In the genomic region with DNA sequence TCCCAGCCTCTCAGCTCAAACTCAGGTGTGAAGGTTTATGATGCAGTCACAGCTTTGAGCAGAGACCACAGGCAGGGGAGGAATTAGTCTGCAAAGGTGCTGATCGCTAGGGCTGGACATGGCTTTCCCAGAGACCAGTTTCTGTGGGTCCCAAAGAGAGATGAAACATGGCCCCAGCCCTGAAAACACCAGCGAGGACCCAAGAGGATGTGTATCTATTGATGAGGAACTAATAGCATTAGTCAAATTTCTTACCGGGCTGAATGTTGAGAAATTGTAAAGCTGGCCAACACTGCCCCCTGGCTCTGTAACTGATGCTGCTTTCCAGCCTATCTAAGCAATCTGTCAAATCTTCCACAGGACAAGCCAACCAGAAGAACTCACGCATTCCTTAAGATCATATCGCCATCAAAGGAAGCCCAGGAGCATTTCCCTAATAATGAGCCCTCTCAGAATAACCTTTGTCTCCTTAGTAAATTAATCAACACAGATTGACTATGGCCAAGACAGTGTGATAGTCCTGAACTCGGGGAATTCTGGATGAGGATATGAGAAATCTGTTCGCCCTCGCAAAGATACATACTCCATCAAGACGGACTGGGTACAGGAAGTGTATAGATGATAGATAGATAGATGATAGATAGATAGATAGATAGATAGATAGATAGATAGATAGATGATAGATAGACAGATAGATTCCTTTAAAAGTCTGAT, we compare ENCODE assay signal across 8 cellular contexts. TPM values are rescaled to one million over a fixed set of nuclear protein-coding genes. Genes with fewer than 3 reads are reported as not detected.
DNase-seq lines count a peak whose midpoint lies in the region.

No MANE protein-coding gene starts in this region.

- H2AFZ ChIP-seq in GM23248, result no peak overlapping the region

- no peak overlapping the region for H3K9ac ChIP-seq in GM23248

- no peaks in the 10 kb centered on the region for H4K20me1 ChIP-seq in GM23248 (ENCODE audit: insufficient read depth)

- no peak overlapping the region for H3K27ac ChIP-seq in GM23248

- peaks cover 51% of the 10 kb centered on the region for H3K27me3 ChIP-seq in GM23248 (replicated peaks; ENCODE audit: insufficient read depth)

- no peaks in the 10 kb centered on the region for H3F3A ChIP-seq in GM23248 (ENCODE audit: insufficient read depth)

- peak; percentile 54 for DNase-seq in EL
- peak; percentile 77 for DNase-seq in GM23248
- peak; percentile 19 for DNase-seq in NCI-H1417 treated with DMSO at 0.1 percent for 48 hours (lab: John Stamatoyannopoulos, UW)
- peak; percentile 55 to 71 for DNase-seq in activated CD4-positive, alpha-beta T cell treated with anti-CD3 and anti-CD28 coated beads for 4 hours
- DNase-seq in ecto neural progenitor cell (ENCODE audit: low spot score), result peak; percentile 74
- DNase-seq in medulla oblongata (ENCODE audit: extremely low spot score), result peak; percentile 86
- DNase-seq in stimulated activated CD8-positive, alpha-beta memory T cell treated with anti-CD3 and anti-CD28 coated beads, Interleukin-7, amount 100 ng/mL, for 1 hour (ENCODE audit: low read depth in 2 of 2), result peak; percentile 45 to 55
- DNase-seq in NCI-H226, result no peak

- no peaks in the 10 kb centered on the region for H3K79me2 ChIP-seq in GM23248 (ENCODE audit: insufficient read depth)

- no peaks in the 10 kb centered on the region for H3K4me1 ChIP-seq in GM23248 (ENCODE audit: insufficient read depth)

- no peak overlapping the region for H3K4me3 ChIP-seq in GM23248

- no peak overlapping the region for H3K4me2 ChIP-seq in GM23248 (ENCODE audit: unreplicated experiment)

- H3K36me3 ChIP-seq in GM23248 (ENCODE audit: low read depth), result no peaks in the 10 kb centered on the region

- in situ Hi-C loops in GM23248 (cut with MboI), result loop anchor here (10.0 kb wide), 2 partner anchors 109 to 339 kb away; a partner anchor contains a TSS

- no peaks in the 10 kb centered on the region for H3K9me2 ChIP-seq in GM23248 (ENCODE audit: insufficient read depth)

- H3K9me3 ChIP-seq in GM23248 (ENCODE audit: low read depth), result no peaks in the 10 kb centered on the region

- WGBS in GM23248 (ENCODE audit: low coverage in 1 of 2, low lambda C conversion rate in 2 of 2, missing lambda C conversion rate in 2 of 2), 2 experiments, result 28 to 29% methylated on average over 9 of the region's 9 CpGs

RNA-seq across cellular contexts. Expression of a gene that starts 7.8 kb away (rescaled TPM):
- total RNA-seq in GM23248 (2014; rRNA removed; shearing (Covaris generic)), result under 0.01 and 1.1 TPM in 2 replicates
- 0.61 and 0.94 TPM in 2 replicates for polyA plus RNA-seq in GM23248 (2016; fragmentation: Nextera tagmentation; extraction: Ambion mirVana)

RNA-seq across cellular contexts. Expression of a gene that starts 16.2 kb away (rescaled TPM):
- total RNA-seq in GM23248 (2014; rRNA removed; shearing (Covaris generic)), result not detected in 2 replicates
- polyA plus RNA-seq in GM23248 (2016; fragmentation: Nextera tagmentation; extraction: Ambion mirVana), result not detected in 2 replicates
